In genomic region chr9:89113851-89114250, GRCh38 we compare ENCODE assay signal across 29 cellular contexts.
"Had no signal": no experiment of that assay in that cellular context is flagged by ENCODE, and none has a peak within 500 bp of the region (broad histone marks: within the 10 kb centered on the region; RNA-seq: fewer than 3 reads in every experiment).

No MANE protein-coding gene starts in this region.

- H3K27ac Mint-ChIP-seq: dendritic cell treated with granulocyte-macrophage colony-stimulating factor and Interleukin-4, amounts not matched to agents 40 ng/mL and 50 ng/mL, for 4 days; effector memory CD8-positive, alpha-beta T cell; endodermal cell had no signal

- DNase-seq: colonic mucosa; cortex of kidney; dermis blood vessel endothelial cell; dorsolateral prefrontal cortex; effector CD4-positive, alpha-beta T cell; effector CD8-positive, alpha-beta T cell; effector memory CD4-positive, alpha-beta T cell; effector memory CD8-positive, alpha-beta T cell; endodermal cell; erythroblast; esophagus squamous epithelium; foreskin fibroblast; foreskin keratinocyte; foreskin melanocyte; gastrocnemius medialis; glutamatergic neuron; head of caudate nucleus; heart left ventricle; heart right ventricle had no signal

- H3K4me3 Mint-ChIP-seq: dendritic cell treated with granulocyte-macrophage colony-stimulating factor and Interleukin-4, amounts not matched to agents 40 ng/mL and 50 ng/mL, for 4 days; effector memory CD8-positive, alpha-beta T cell; endodermal cell had no signal

- H3K9me3 ChIP-seq: colonic mucosa, esophagus muscularis mucosa, esophagus squamous epithelium, gastrocnemius medialis, gastroesophageal sphincter had no signal

- H3K27ac ChIP-seq: colonic mucosa, coronary artery, epithelial cell of prostate, esophagus muscularis mucosa, esophagus squamous epithelium, foreskin keratinocyte, gastrocnemius medialis, gastroesophageal sphincter, heart left ventricle, heart right ventricle had no signal

- H3K27me3 ChIP-seq: colonic mucosa, dorsolateral prefrontal cortex, esophagus muscularis mucosa, esophagus squamous epithelium, foreskin keratinocyte, gastrocnemius medialis, gastroesophageal sphincter had no signal

- H3K4me3 ChIP-seq: colonic mucosa, coronary artery, dorsolateral prefrontal cortex, esophagus muscularis mucosa, esophagus squamous epithelium, gastrocnemius medialis, gastroesophageal sphincter, heart left ventricle, heart right ventricle had no signal

- H3K4me1 ChIP-seq: colonic mucosa, esophagus squamous epithelium, foreskin keratinocyte, gastrocnemius medialis, gastroesophageal sphincter, heart left ventricle, heart right ventricle had no signal

- FAIRE-seq: colon, endometrium, endothelial cell of umbilical vein, frontal cortex had no signal

- ATAC-seq: effector memory CD8-positive, alpha-beta T cell; esophagus mucosa; foreskin keratinocyte; gastrocnemius medialis; gastroesophageal sphincter; heart left ventricle; heart right ventricle had no signal

- H3K36me3 ChIP-seq: colonic mucosa, esophagus muscularis mucosa, esophagus squamous epithelium, gastrocnemius medialis, gastroesophageal sphincter, heart left ventricle, heart right ventricle had no signal

- H3K9me3 Mint-ChIP-seq: dendritic cell treated with granulocyte-macrophage colony-stimulating factor and Interleukin-4, amounts not matched to agents 40 ng/mL and 50 ng/mL, for 4 days; endodermal cell had no signal
